In the genomic region with DNA sequence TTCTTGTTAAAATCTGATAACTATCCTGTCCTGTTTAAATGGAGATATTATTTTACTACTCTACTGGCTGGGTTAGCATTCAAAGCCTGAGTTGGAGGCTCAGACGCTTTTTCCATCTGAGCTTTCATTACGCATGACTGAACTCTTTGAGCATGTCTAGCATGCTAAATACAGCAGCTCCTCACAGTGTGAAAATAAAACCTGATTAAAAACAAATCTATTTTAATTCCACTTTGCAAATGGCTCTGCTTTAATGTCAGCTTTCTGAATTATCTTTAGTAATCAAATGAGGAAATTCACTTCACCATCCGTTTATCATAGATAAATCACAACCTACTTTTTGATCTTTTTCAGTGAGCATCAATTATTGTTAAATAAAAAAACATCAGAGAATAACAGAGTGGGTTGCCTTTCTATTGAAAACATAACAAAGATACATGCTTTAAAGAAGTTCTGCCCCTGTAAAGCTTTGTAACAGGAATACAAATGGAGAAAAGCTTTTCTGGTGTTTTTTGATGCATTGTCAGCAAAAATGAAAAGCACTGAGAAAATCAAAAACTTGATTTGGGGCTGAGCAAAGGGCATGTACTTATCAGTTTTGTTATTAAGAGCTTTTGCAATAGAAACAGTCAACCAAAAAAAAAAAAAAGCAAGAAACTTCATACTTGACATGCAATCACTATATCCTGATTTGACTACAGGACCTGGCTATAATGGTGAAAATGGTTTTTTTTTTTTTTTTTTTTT, we compare ENCODE assay signal across 14 cellular contexts.
DNase-seq lines count a peak whose midpoint lies in the region; ATAC-seq and TF ChIP-seq lines count a peak whose summit lies in the region.
"Had no signal": no experiment of that assay in that cellular context is flagged by ENCODE, and none has a peak within 500 bp of the region (broad histone marks: within the 10 kb centered on the region; RNA-seq: fewer than 3 reads in every experiment).

No MANE protein-coding gene starts in this region.

- no peak for ATAC-seq in HG03095 (IDR thresholded peaks at IDR 0.05; ENCODE audit: unreplicated experiment)
- ATAC-seq: activated CD4-positive, alpha-beta T cell treated with anti-CD3 and anti-CD28 coated beads for 36 hours had no signal

- peaks cover 17% of the 10 kb centered on the region for H3K79me2 ChIP-seq in KMS-11 (ENCODE audit: insufficient read depth, low read depth)

- H3K27ac ChIP-seq in BLaER1, result peak overlapping the region; percentile 42; the same call in 1 of the 2 replicates
- 0 out of 2 replicates have a peak overlapping the region, but pooled peaks have one; percentile 9 for H3K27ac ChIP-seq in KMS-11

- no peak for TF ChIP-seq CTCF in KMS-11 (conservative IDR thresholded peaks at IDR 0.05; ENCODE audit: low read depth, low read length)

- no peak overlapping the region for H2AFZ ChIP-seq in KMS-11 (ENCODE audit: low read depth)

- peak overlapping the region; percentile 82 for H3K4me2 ChIP-seq in BLaER1
- H3K4me2 ChIP-seq in KMS-11, result no peak overlapping the region

- H3K9me3 ChIP-seq in BLaER1, result no peaks in the 10 kb centered on the region

- peak overlapping the region; percentile 51; the same call in 1 of the 2 replicates for H3K9ac ChIP-seq in BLaER1
- H3K9ac ChIP-seq in KMS-11, result no peak overlapping the region

- H3K27me3 ChIP-seq in BLaER1 (no peaks in the 10 kb centered on the region), KMS-11 (ENCODE audit: insufficient read depth, low read depth) (no peaks in the 10 kb centered on the region)

- peaks cover 8% of the 10 kb centered on the region; the same call in 1 of the 2 replicates for H4K20me1 ChIP-seq in BLaER1
- no peaks in the 10 kb centered on the region for H4K20me1 ChIP-seq in KMS-11 (ENCODE audit: insufficient read depth)

- DNase-seq in astrocyte of the hippocampus (ENCODE audit: low read depth, low spot score) (peak; percentile 88), midbrain (lab: John Stamatoyannopoulos, UW) (peak; percentile 77), HPDE6-E6E7 (ENCODE audit: extremely low spot score) (no peak), HuH-7.5 (ENCODE audit: low spot score) (no peak)
- no peak for DNase-seq in stimulated activated CD4-positive, alpha-beta T cell treated with anti-CD3 and anti-CD28 coated beads, Interleukin-15, amount 100 ng/mL, for 24 hours
- DNase-seq: activated CD4-positive, alpha-beta T cell treated with anti-CD3 and anti-CD28 coated beads for 36 hours; activated gamma-delta T cell treated with Interleukin-2 at 50 U/mL for 16 hours; NCI-H1048; nephron progenitor cell; Right ventricle myocardium superior; trophoblast cell had no signal

- H3K4me1 ChIP-seq in BLaER1 (peaks cover 46% of the 10 kb centered on the region), KMS-11 (ENCODE audit: low read depth, poor library complexity, severe bottlenecking) (peaks cover 25% of the 10 kb centered on the region)

- H3K36me3 ChIP-seq in BLaER1 (no peaks in the 10 kb centered on the region), KMS-11 (ENCODE audit: insufficient read depth) (no peaks in the 10 kb centered on the region)

- H3K4me3 ChIP-seq in BLaER1 (peak overlapping the region; percentile 46), KMS-11 (IDR thresholded peaks at IDR 0.05; ENCODE audit: insufficient read depth, low read depth, low read length) (no peak overlapping the region)

Comparison
In these comparisons a context has a peak if more than half of its experiments do, and no peak if none do; other contexts are left out.
1. DNase-seq: peak in astrocyte of the hippocampus (single experiment) and midbrain (single experiment); none in HPDE6-E6E7 (single experiment), HuH-7.5 (single experiment) and stimulated activated CD4-positive, alpha-beta T cell treated with anti-CD3 and anti-CD28 coated beads, Interleukin-15, amount 100 ng/mL, for 24 hours (single experiment).